ENCODE assay signal across 6 cellular contexts in the genomic region with DNA sequence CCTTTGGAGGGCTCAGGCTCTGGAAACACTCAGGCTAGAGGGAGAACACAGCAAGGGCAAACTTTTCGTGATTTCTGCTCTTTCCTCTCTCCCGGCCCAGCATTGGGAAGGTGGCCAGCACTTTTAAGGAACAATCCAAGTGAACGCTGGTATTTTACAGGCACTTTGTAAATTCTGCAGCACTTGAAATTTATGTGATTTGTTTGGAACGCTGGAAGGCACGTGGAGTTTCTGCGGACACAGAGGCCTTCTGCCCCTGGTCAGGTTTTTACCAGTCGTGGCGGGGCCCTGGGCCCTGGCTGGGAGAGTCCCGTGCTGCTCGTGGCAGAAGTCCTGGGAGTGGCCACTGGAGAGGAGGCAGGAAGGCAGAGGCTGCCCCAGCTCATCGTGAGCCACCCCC.
"Had no signal": no experiment of that assay in that cellular context is flagged by ENCODE, and none has a peak within 500 bp of the region (broad histone marks: within the 10 kb centered on the region; RNA-seq: fewer than 3 reads in every experiment).

No MANE protein-coding gene starts in this region.

- H3K27ac Mint-ChIP-seq: GM23338 had no signal

- ATAC-seq: GM23338, K562 had no signal

- H3K9me3 Mint-ChIP-seq: GM23338, H9 had no signal

- H3K4me3 Mint-ChIP-seq: GM23338, H9 had no signal

- DNase-seq: H9, HCEC 1CT, IMR-90, KG1 had no signal

- H3K4me3 ChIP-seq: GM23338, K562 had no signal
